In genomic region chr21:16081304-16081703, GRCh38 we compare ENCODE assay signal across 18 cellular contexts.
A peak's percentile ranks its signal among the peaks of the same experiment; 100 is the strongest.
DNase-seq lines count a peak whose midpoint lies in the region; ATAC-seq and TF ChIP-seq lines count a peak whose summit lies in the region.
"Had no signal": no experiment of that assay in that cellular context is flagged by ENCODE, and none has a peak within 500 bp of the region (broad histone marks: within the 10 kb centered on the region; RNA-seq: fewer than 3 reads in every experiment).

No MANE protein-coding gene starts in this region.

- H3K9me3 ChIP-seq in PC-9 (ENCODE audit: insufficient read depth, low read depth) (no peaks in the 10 kb centered on the region), prostate gland (no peaks in the 10 kb centered on the region)
- H3K9me3 ChIP-seq: Caco-2, SJCRH30 had no signal

- no peak for TF ChIP-seq CTCF in 22Rv1 (IDR thresholded peaks at IDR 0.05)
- no peak for TF ChIP-seq CTCF in PC-9 (conservative IDR thresholded peaks at IDR 0.05)
- TF ChIP-seq CTCF in prostate gland (IDR thresholded peaks at IDR 0.05) = no peak
- TF ChIP-seq CTCF in glutamatergic neuron (IDR thresholded peaks at IDR 0.05; ENCODE audit: partially characterized antibody, unreplicated experiment) = no peak

- no peaks in the 10 kb centered on the region for H3K9me3 Mint-ChIP-seq in glutamatergic neuron (ENCODE audit: unreplicated experiment)
- H3K9me3 Mint-ChIP-seq: CD4-positive, alpha-beta T cell had no signal

- H3K4me2 ChIP-seq in PC-9 = no peak overlapping the region

- CTCF ChIA-PET in PC-9 (lab: Charles Lee) = no interaction called here

- intact Hi-C loops in PC-9 (cut with micrococcal nuclease; ENCODE audit: unreplicated experiment) (loop anchor here (10.0 kb wide), 1 partner anchor 1183 kb away; no protein-coding TSS in a partner anchor), prostate gland (cut with DNase I) (loop anchor here (5.0 kb wide), 1 partner anchor 251 kb away; no protein-coding TSS in a partner anchor)

- no peaks in the 10 kb centered on the region for H3K36me3 Mint-ChIP-seq in glutamatergic neuron (ENCODE audit: unreplicated experiment)

- DNase-seq in PC-9 (no peak), globus pallidus (ENCODE audit: low spot score) (peak; percentile 33), prostate gland (ENCODE audit: low spot score) (no peak), H7 (no peak), glutamatergic neuron (no peak)
- DNase-seq: Caco-2; CD4-positive, alpha-beta T cell; GF-D8; GOT3; NCI-H1105 treated with DMSO at 0.1 percent for 48 hours; NCI-H1694 treated with DMSO at 0.1 percent for 48 hours; NCI-H2107; NCI-H510A treated with DMSO at 0.1 percent for 48 hours; NCI-H82; SJCRH30 had no signal

- H3K9me2 ChIP-seq in PC-9 (ENCODE audit: insufficient read depth) = no peaks in the 10 kb centered on the region

- H3K36me3 ChIP-seq in PC-9 (ENCODE audit: low read depth) = no peaks in the 10 kb centered on the region
- H3K36me3 ChIP-seq in prostate gland = no peaks in the 10 kb centered on the region
- no peaks in the 10 kb centered on the region for H3K36me3 ChIP-seq in H7 (replicated peaks; ENCODE audit: control insufficient read depth, insufficient read depth, low read length)
- H3K36me3 ChIP-seq: SJCRH30 had no signal

- H3K4me1 Mint-ChIP-seq in glutamatergic neuron (ENCODE audit: low read depth, unreplicated experiment) = no peaks in the 10 kb centered on the region

- H2AFZ ChIP-seq in PC-9 = peak overlapping the region; percentile 62; the same call in 1 of the 2 replicates

- H3K4me3 ChIP-seq in PC-9 = no peak overlapping the region
- no peak overlapping the region for H3K4me3 ChIP-seq in prostate gland
- H3K4me3 ChIP-seq in H7 (ENCODE audit: insufficient read depth, low read depth, low read length) = no peak overlapping the region
- H3K4me3 ChIP-seq: GM12878, SJCRH30 had no signal

- WGBS in prostate gland = 74% methylated on average over 2 of the region's 2 CpGs

- TF ChIP-seq POLR2A in prostate gland (IDR thresholded peaks at IDR 0.05) = no peak
- TF ChIP-seq POLR2A in GM18505 (IDR thresholded peaks at IDR 0.05; ENCODE audit: borderline replicate concordance, extremely low read depth, insufficient read depth, insufficient read length) = no peak

- H3K27me3 ChIP-seq in PC-9 (ENCODE audit: insufficient read depth, low read depth) (no peaks in the 10 kb centered on the region), prostate gland (replicated peaks; ENCODE audit: insufficient read depth) (no peaks in the 10 kb centered on the region), H7 (ENCODE audit: control insufficient read depth, insufficient read depth, low read length) (no peaks in the 10 kb centered on the region)
- H3K27me3 ChIP-seq: SJCRH30 had no signal

- H3K27ac Mint-ChIP-seq in glutamatergic neuron (ENCODE audit: unreplicated experiment) = no peak overlapping the region
- H3K27ac Mint-ChIP-seq: CD4-positive, alpha-beta T cell had no signal

- no peaks in the 10 kb centered on the region for H3K79me2 ChIP-seq in PC-9 (ENCODE audit: low read depth)

- no peaks in the 10 kb centered on the region for H3K4me1 ChIP-seq in PC-9 (replicated peaks; ENCODE audit: insufficient read depth)
- H3K4me1 ChIP-seq in prostate gland (replicated peaks) = no peaks in the 10 kb centered on the region
- H3K4me1 ChIP-seq: Caco-2 had no signal

- H3K27ac ChIP-seq in 22Rv1 = peak overlapping the region; percentile 82
- no peak overlapping the region for H3K27ac ChIP-seq in PC-9
- H3K27ac ChIP-seq in prostate gland = peak overlapping the region; percentile 11 to 56
- H3K27ac ChIP-seq: SJCRH30 had no signal

- POLR2A ChIA-PET in PC-9 (lab: Charles Lee; ENCODE audit: unreplicated experiment) = no interaction called here

- no peaks in the 10 kb centered on the region for H3F3A ChIP-seq in PC-9 (ENCODE audit: insufficient read depth, low read depth)

- no TSS peak for BruUV-seq in PC-9 (replicated peaks; lab: Mats Ljungman, UMichigan)

- H3K27me3 Mint-ChIP-seq in glutamatergic neuron (ENCODE audit: unreplicated experiment) = no peaks in the 10 kb centered on the region
- H3K27me3 Mint-ChIP-seq: CD4-positive, alpha-beta T cell had no signal

- H4K20me1 ChIP-seq in PC-9 (ENCODE audit: insufficient read depth) = no peaks in the 10 kb centered on the region

- no peak overlapping the region for H3K4me3 Mint-ChIP-seq in glutamatergic neuron (ENCODE audit: unreplicated experiment)
- H3K4me3 Mint-ChIP-seq: CD4-positive, alpha-beta T cell had no signal

- no peak for ATAC-seq in GM18505 (IDR thresholded peaks at IDR 0.05; ENCODE audit: unreplicated experiment)
- ATAC-seq: GM12878 had no signal
